ENCODE assay signal across 13 cellular contexts in the genomic region with DNA sequence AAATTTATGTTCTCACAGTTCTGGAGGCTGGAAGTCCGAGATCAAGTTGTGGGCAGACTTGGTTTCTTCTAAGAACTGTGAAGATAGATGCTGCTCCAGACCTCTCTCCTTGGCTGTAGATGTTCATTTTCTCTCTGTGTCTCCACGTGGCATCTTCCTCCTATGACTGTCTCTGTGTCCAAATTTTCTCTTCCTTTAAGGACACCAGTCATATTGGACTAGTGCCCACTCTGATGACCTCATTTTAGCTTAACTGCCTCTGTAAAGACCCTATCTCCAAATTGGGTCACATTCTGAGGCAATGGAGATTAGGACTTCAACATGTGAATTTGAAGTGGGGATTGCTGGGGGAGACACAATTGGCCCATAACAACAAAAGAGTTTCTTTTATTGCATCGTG.
"Had no signal": no experiment of that assay in that cellular context is flagged by ENCODE, and none has a peak within 500 bp of the region (broad histone marks: within the 10 kb centered on the region; RNA-seq: fewer than 3 reads in every experiment).

No MANE protein-coding gene starts in this region.

- H3K4me1 ChIP-seq: parathyroid adenoma, testis had no signal

- H3K9me3 ChIP-seq: gastroesophageal sphincter, testis had no signal

- H3K9ac ChIP-seq: parathyroid adenoma had no signal

- H3K36me3 ChIP-seq: gastroesophageal sphincter had no signal

- H3K4me3 ChIP-seq: gastroesophageal sphincter, testis had no signal

- H3K27me3 ChIP-seq: testis had no signal

- H3K27ac ChIP-seq: gastroesophageal sphincter, parathyroid adenoma, testis had no signal

- H3K79me2 ChIP-seq: parathyroid adenoma had no signal

- DNase-seq: activated CD4-positive, alpha-beta T cell treated with anti-CD3 and anti-CD28 coated beads, Interleukin-2, amount 50 U/mL, for 4 hours; activated CD4-positive, CD25-positive, alpha-beta regulatory T cell treated with anti-CD3 and anti-CD28 coated beads, Interleukin-2, amount 50 U/mL, for 72 hours; activated naive CD4-positive, alpha-beta T cell treated with anti-CD3 and anti-CD28 coated beads, Interleukin-2, amount 50 U/mL, for 16 hours; activated T-cell treated with anti-CD3 and anti-CD28 coated beads, Interleukin-2, amount 50 U/mL, for 1 hour; left ventricle myocardium superior; mesendoderm; retina; stimulated activated CD4-positive, alpha-beta T cell treated with anti-CD3 and anti-CD28 coated beads, Interleukin-4, amount 100 ng/mL, for 4 hours; stimulated activated naive CD8-positive, alpha-beta T cell treated with anti-CD3 and anti-CD28 coated beads, Interleukin-15, amount 100 ng/mL, for 72 hours; T-helper 2 cell; testis had no signal

- ATAC-seq: gastroesophageal sphincter; left ventricle myocardium superior; stimulated activated naive CD8-positive, alpha-beta T cell treated with anti-CD3 and anti-CD28 coated beads, Interleukin-15, amount 100 ng/mL, for 72 hours had no signal

- H2AFZ ChIP-seq: parathyroid adenoma had no signal
